Comparison of ENCODE assay signal across 32 cellular contexts in the genomic region with DNA sequence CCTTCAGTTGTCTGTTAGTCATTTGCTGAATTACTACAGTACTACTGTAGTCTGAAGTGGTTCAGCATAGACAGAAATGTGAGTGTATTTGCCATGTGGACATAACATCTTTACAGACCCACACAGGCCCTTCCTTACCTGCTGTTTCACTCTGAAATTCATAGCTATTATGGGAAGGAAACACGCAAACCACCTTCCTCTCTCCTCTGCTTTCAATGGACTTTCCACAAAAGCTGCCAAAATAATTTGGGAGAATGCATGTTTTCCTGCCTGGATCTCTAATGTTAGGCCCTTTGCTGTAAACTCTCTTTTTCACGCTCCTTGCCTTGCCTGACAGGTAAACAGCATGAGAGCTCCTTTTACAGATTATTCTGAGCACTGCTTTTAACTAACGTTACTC.
"Had no signal": no experiment of that assay in that cellular context is flagged by ENCODE, and none has a peak within 500 bp of the region (broad histone marks: within the 10 kb centered on the region; RNA-seq: fewer than 3 reads in every experiment).

No MANE protein-coding gene starts in this region.

- ATAC-seq: activated CD8-positive, alpha-beta T cell treated with anti-CD3 and anti-CD28 coated beads for 36 hours; activated naive CD4-positive, alpha-beta T cell treated with anti-CD3 and anti-CD28 coated beads, Interleukin-2, amount 50 U/mL, for 72 hours; activated T-cell treated with anti-CD3 and anti-CD28 coated beads, Interleukin-2, amount 50 U/mL, for 4 hours; activated T-cell treated with anti-CD3 and anti-CD28 coated beads, Interleukin-2, amount 50 U/mL, for 72 hours; activated T-helper 17 cell treated with anti-CD3 and anti-CD28 coated beads, Interleukin-2, amount 50 U/mL, for 72 hours; body of pancreas; T-cell; T-helper 17 cell had no signal

- H3K4me3 ChIP-seq: adrenal gland, body of pancreas, breast epithelium had no signal

- H3K9me3 ChIP-seq: adrenal gland, body of pancreas, breast epithelium had no signal

- DNase-seq: activated B cell treated with CpG ODN at 0.5 μM for 24 hours; activated CD4-positive, alpha-beta memory T cell treated with anti-CD3 and anti-CD28 coated beads for 36 hours; activated CD4-positive, alpha-beta T cell treated with anti-CD3 and anti-CD28 coated beads for 4 hours; activated CD4-positive, alpha-beta T cell treated with anti-CD3 and anti-CD28 coated beads, Interleukin-2, amount 50 U/mL, for 1 hour; activated CD4-positive, alpha-beta T cell treated with anti-CD3 and anti-CD28 coated beads, Interleukin-2, amount 50 U/mL, for 4 hours; activated CD4-positive, CD25-positive, alpha-beta regulatory T cell treated with anti-CD3 and anti-CD28 coated beads, Interleukin-2, amount 50 U/mL, for 72 hours; activated CD8-positive, alpha-beta memory T cell treated with anti-CD3 and anti-CD28 coated beads, Interleukin-2, amount 50 U/mL, for 4 hours; activated CD8-positive, alpha-beta T cell treated with anti-CD3 and anti-CD28 coated beads for 36 hours; activated effector memory CD4-positive, alpha-beta T cell treated with anti-CD3 and anti-CD28 coated beads, Interleukin-2, amount 50 U/mL, for 16 hours; activated gamma-delta T cell treated with Interleukin-2 at 50 U/mL for 16 hours; activated naive CD4-positive, alpha-beta T cell; activated naive CD4-positive, alpha-beta T cell treated with anti-CD3 and anti-CD28 coated beads for 36 hours; activated naive CD4-positive, alpha-beta T cell treated with anti-CD3 and anti-CD28 coated beads, Interleukin-2, amount 50 U/mL, for 16 hours; activated naive CD8-positive, alpha-beta T cell treated with anti-CD3 and anti-CD28 coated beads for 36 hours; activated T-cell treated with anti-CD3 and anti-CD28 coated beads for 4 hours; activated T-cell treated with anti-CD3 and anti-CD28 coated beads, Interleukin-2, amount 50 U/mL, for 1 hour; activated T-cell treated with anti-CD3 and anti-CD28 coated beads, Interleukin-2, amount 50 U/mL, for 4 hours; activated T-cell treated with anti-CD3 and anti-CD28 coated beads, Interleukin-2, amount 50 U/mL, for 72 hours; adrenal gland; amniotic stem cell; aorta; body of pancreas; brain microvascular endothelial cell; central memory CD4-positive, alpha-beta T cell; T-cell; T-helper 17 cell had no signal

- H3K27ac ChIP-seq: adrenal gland, body of pancreas, brain microvascular endothelial cell, breast epithelium, VCaP had no signal

- H3K4me1 ChIP-seq: adrenal gland, body of pancreas, breast epithelium had no signal

- H3K27me3 ChIP-seq: adrenal gland, body of pancreas, brain microvascular endothelial cell, breast epithelium had no signal

- FAIRE-seq: astrocyte, TTC549 had no signal

- H3K36me3 ChIP-seq: adrenal gland, brain microvascular endothelial cell, breast epithelium had no signal
